8 cellular contexts compared by ENCODE assay signal in the genomic region with DNA sequence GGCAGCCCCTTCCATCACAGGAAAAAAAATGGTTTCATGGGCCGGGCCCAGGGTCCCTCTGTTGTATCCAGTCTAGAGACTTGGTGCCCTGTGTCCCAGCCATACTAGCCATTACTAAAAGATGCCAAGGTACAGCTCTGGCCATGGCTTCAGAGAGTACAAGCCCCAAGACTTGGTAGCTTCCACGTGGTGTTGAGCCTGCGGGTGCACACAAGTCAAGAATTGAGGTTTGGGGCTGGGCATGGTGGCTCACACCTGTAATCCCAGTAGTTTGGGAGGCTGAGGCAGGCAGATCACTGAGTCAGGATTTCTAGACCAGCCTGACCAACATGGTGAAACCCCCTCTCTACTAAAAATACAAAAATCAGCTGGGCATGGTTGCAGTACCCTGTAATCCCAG.
"Had no signal": no experiment of that assay in that cellular context is flagged by ENCODE, and none has a peak within 500 bp of the region (broad histone marks: within the 10 kb centered on the region; RNA-seq: fewer than 3 reads in every experiment).

No MANE protein-coding gene starts in this region.

- DNase-seq: GDM1, GF-D8 had no signal

- H3K4me3 ChIP-seq: GM12878 had no signal

- ATAC-seq: GM12878 had no signal

- FAIRE-seq: G401.6, GM12878, GM12891, GM12892, GM18507, GM19239 had no signal
